Comparison of ENCODE assay signal across 10 cellular contexts in genomic region chr10:119211625-119212441, GRCh38. TPM values are rescaled to one million over a fixed set of nuclear protein-coding genes. Genes with fewer than 3 reads are reported as not detected.
DNase-seq lines count a peak whose midpoint lies in the region; ATAC-seq and TF ChIP-seq lines count a peak whose summit lies in the region.
"Had no signal": no experiment of that assay in that cellular context is flagged by ENCODE, and none has a peak within 500 bp of the region (broad histone marks: within the 10 kb centered on the region; RNA-seq: fewer than 3 reads in every experiment).

No MANE protein-coding gene starts in this region.

- peak overlapping the region; percentile 20 for H2AFZ ChIP-seq in neural progenitor cell (replicated peaks)

- peaks cover 44% of the 10 kb centered on the region for H3K4me1 ChIP-seq in CD8-positive, alpha-beta T cell (ENCODE audit: insufficient read depth, low read length)
- H3K4me1 ChIP-seq in neural progenitor cell, result peaks cover 34% of the 10 kb centered on the region

- H3K9me3 ChIP-seq in CD8-positive, alpha-beta T cell (ENCODE audit: low read length), result no peaks in the 10 kb centered on the region
- H3K9me3 ChIP-seq in neural progenitor cell (ENCODE audit: low read depth), result no peaks in the 10 kb centered on the region

- H3K27me3 Mint-ChIP-seq in CD8-positive, alpha-beta T cell (ENCODE audit: low read depth), result no peaks in the 10 kb centered on the region
- H3K27me3 Mint-ChIP-seq in neural progenitor cell (ENCODE audit: insufficient read depth, low read depth), result no peaks in the 10 kb centered on the region

- peaks cover 20% of the 10 kb centered on the region for H3F3A ChIP-seq in neural progenitor cell (ENCODE audit: low read depth)

- peak overlapping the region; percentile 2 for H3K4me3 ChIP-seq in CD8-positive, alpha-beta T cell (ENCODE audit: low read depth, low read length)
- H3K4me3 ChIP-seq in choroid plexus epithelial cell (ENCODE audit: low read depth, low read length) (no peak overlapping the region), neural progenitor cell (no peak overlapping the region)

- H3K36me3 Mint-ChIP-seq in CD8-positive, alpha-beta T cell, result peaks cover 4% of the 10 kb centered on the region
- peaks cover 2% of the 10 kb centered on the region for H3K36me3 Mint-ChIP-seq in neural progenitor cell

- no peaks in the 10 kb centered on the region for H3K27me3 ChIP-seq in CD8-positive, alpha-beta T cell (ENCODE audit: insufficient read depth, low read length)
- peaks cover 17% of the 10 kb centered on the region for H3K27me3 ChIP-seq in neural progenitor cell

- H3K4me1 Mint-ChIP-seq in CD8-positive, alpha-beta T cell (ENCODE audit: low read depth), result peaks cover 53% of the 10 kb centered on the region
- peaks cover 48% of the 10 kb centered on the region for H3K4me1 Mint-ChIP-seq in neural progenitor cell

- POLR2A ChIA-PET in CD8-positive, alpha-beta T cell (lab: Charles Lee), result interaction anchor here (0.7 to 1.2 kb wide), 4 partner anchors 10 to 96 kb away, joined by 3 read pairs; no protein-coding TSS in a partner anchor

- H3K27ac Mint-ChIP-seq in CD8-positive, alpha-beta T cell, result peak overlapping the region; percentile 90
- H3K27ac Mint-ChIP-seq in neural progenitor cell, result peak overlapping the region; percentile 22

- no peak for ATAC-seq in CD8-positive, alpha-beta T cell
- ATAC-seq in HG03432 (IDR thresholded peaks at IDR 0.05; ENCODE audit: unreplicated experiment) (no peak), GM18867 (IDR thresholded peaks at IDR 0.05; ENCODE audit: unreplicated experiment) (no peak)

- no peak for TF ChIP-seq CTCF in CD8-positive, alpha-beta T cell (IDR thresholded peaks at IDR 0.05)
- no peak for TF ChIP-seq CTCF in choroid plexus epithelial cell (conservative IDR thresholded peaks at IDR 0.05; ENCODE audit: low read depth, low read length)
- TF ChIP-seq CTCF in neural progenitor cell (IDR thresholded peaks at IDR 0.05), result no peak

- no peaks in the 10 kb centered on the region for H3K9me3 Mint-ChIP-seq in CD8-positive, alpha-beta T cell
- H3K9me3 Mint-ChIP-seq in neural progenitor cell, result no peaks in the 10 kb centered on the region

- no peak overlapping the region for H3K9ac ChIP-seq in neural progenitor cell

- peaks cover 3% of the 10 kb centered on the region for H3K79me2 ChIP-seq in neural progenitor cell (ENCODE audit: low read depth)

- H4K20me1 ChIP-seq in neural progenitor cell (ENCODE audit: low read depth), result no peaks in the 10 kb centered on the region

- peak overlapping the region; percentile 64 for H3K4me3 Mint-ChIP-seq in CD8-positive, alpha-beta T cell
- H3K4me3 Mint-ChIP-seq in neural progenitor cell, result no peak overlapping the region

- H3K27ac ChIP-seq in CD8-positive, alpha-beta T cell (ENCODE audit: low read depth, low read length), result peak overlapping the region; percentile 27
- no peak overlapping the region for H3K27ac ChIP-seq in neural progenitor cell

- CTCF ChIA-PET in CD8-positive, alpha-beta T cell (lab: Charles Lee), result interaction anchor here (0.7 to 4.9 kb wide), 13 partner anchors 8 to 276 kb away, joined by 3 to 24 read pairs (median 3); no protein-coding TSS in a partner anchor

- H3K4me2 ChIP-seq in neural progenitor cell, result peak overlapping the region; percentile 19

- DNase-seq in CD8-positive, alpha-beta T cell, result no peak
- DNase-seq in NCI-H524 treated with DMSO at 0.1 percent for 48 hours (lab: John Stamatoyannopoulos, UW) (peak; percentile 21), choroid plexus epithelial cell (ENCODE audit: low read depth) (peak; percentile 54), neural progenitor cell (ENCODE audit: low spot score) (peak; percentile 51), GDM1 (lab: John Stamatoyannopoulos, UW) (no peak)
- DNase-seq in stimulated activated CD8-positive, alpha-beta memory T cell treated with anti-CD3 and anti-CD28 coated beads, Interleukin-4, amount 100 ng/mL, for 48 hours, result no peak
- DNase-seq: activated CD4-positive, alpha-beta T cell treated with anti-CD3 and anti-CD28 coated beads, Interleukin-2, amount 50 U/mL, for 48 hours; NCI-H226 had no signal

- no peaks in the 10 kb centered on the region for H3K36me3 ChIP-seq in CD8-positive, alpha-beta T cell (ENCODE audit: insufficient read depth, low read length)
- no peaks in the 10 kb centered on the region for H3K36me3 ChIP-seq in neural progenitor cell

- intact Hi-C loops in CD8-positive, alpha-beta T cell (cut with DNase I, micrococcal nuclease), result no loop called here

RNA-seq across cellular contexts. Expression of gene GRK5, which starts 4.5 kb away (rescaled TPM):
- 10 to 100 TPM; 15.6 to 16.2 TPM for total RNA-seq in CD8-positive, alpha-beta T cell
- total RNA-seq in neural progenitor cell (ENCODE audit: low replicate concordance), result 4.3 and 6.2 TPM in 2 replicates

RNA-seq across cellular contexts. Expression of gene PRDX3, which starts 33.2 kb away (rescaled TPM):
- total RNA-seq in CD8-positive, alpha-beta T cell, result 10 to 100 TPM in 1 of 2 experiments, 1 to 10 TPM in 1; 7.6 to 11.7 TPM
- total RNA-seq in neural progenitor cell (ENCODE audit: low replicate concordance), result 338 and 405 TPM in 2 replicates

RNA-seq across cellular contexts. Expression of gene SFXN4, which starts 46.3 kb away (rescaled TPM):
- 10 to 100 TPM; 10.5 to 10.8 TPM for total RNA-seq in CD8-positive, alpha-beta T cell
- total RNA-seq in neural progenitor cell (ENCODE audit: low replicate concordance), result 13.2 and 16.7 TPM in 2 replicates

Comparison
In these comparisons a context has a peak if more than half of its experiments do, and no peak if none do; other contexts are left out.
1. DNase-seq: peak in NCI-H524 treated with DMSO at 0.1 percent for 48 hours (single experiment), choroid plexus epithelial cell (single experiment) and neural progenitor cell (single experiment); none in CD8-positive, alpha-beta T cell (0 of 7), stimulated activated CD8-positive, alpha-beta memory T cell treated with anti-CD3 and anti-CD28 coated beads, Interleukin-4, amount 100 ng/mL, for 48 hours (single experiment) and GDM1 (single experiment).
2. RNA of gene PRDX3, which starts 33.2 kb away (total RNA-seq): 338 to 405 TPM in neural progenitor cell; 7.6 to 11.7 TPM in CD8-positive, alpha-beta T cell; every median in the first group is over 10 times any median in the second.